ENCODE assay signal across 8 cellular contexts in the genomic region with DNA sequence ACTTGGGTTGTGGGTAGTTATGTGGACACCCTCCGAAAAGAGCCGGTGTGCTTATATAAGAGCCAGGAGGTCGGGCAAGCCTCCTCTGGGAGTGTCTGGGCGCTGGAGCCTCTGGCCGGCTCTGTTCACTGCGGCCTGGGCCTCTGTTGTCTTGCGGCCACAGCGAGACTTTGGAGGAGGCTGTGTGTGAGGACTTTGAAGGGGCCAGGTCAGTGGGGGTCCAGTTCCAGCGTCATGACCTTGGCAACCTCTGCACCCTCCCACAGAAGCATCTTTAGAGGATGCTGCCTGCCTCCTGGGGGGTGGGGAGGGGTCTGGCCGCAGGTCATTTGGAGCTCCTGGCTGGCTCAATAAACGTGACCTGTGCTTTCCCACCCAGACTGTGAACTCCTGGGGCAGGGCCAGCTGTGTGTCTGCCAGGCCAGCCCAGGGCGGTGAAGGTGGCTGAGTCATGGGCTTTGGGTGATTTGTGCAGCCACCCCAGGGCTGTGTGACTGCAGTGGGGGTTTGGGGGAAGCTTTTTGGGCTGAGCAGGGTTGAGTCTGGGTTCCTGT. TPM values are rescaled to one million over a fixed set of nuclear protein-coding genes. Genes with fewer than 3 reads are reported as not detected.
DNase-seq lines count a peak whose midpoint lies in the region; ATAC-seq and TF ChIP-seq lines count a peak whose summit lies in the region.

No MANE protein-coding gene starts in this region.

- ATAC-seq in Panc1 (no peak), esophagus mucosa (peak; percentile 24), psoas muscle (no peak), GM19023 (IDR thresholded peaks at IDR 0.05; ENCODE audit: unreplicated experiment) (no peak)

- intact Hi-C loops in Panc1 (cut with micrococcal nuclease; ENCODE audit: unreplicated experiment) = no loop called here
- intact Hi-C loops in psoas muscle (cut with DNase I) = no loop called here
- intact Hi-C loops in posterior vena cava (cut with DNase I) = no loop called here

- peaks cover 26% of the 10 kb centered on the region for H3K4me1 ChIP-seq in ES-I3 (ENCODE audit: insufficient read depth, low read length)
- H3K4me1 ChIP-seq in Panc1 (ENCODE audit: control insufficient read depth, insufficient read depth, low read length) = peaks cover 30% of the 10 kb centered on the region
- peaks cover 9% of the 10 kb centered on the region for H3K4me1 ChIP-seq in psoas muscle

- no peak for TF ChIP-seq CTCF in Panc1 (IDR thresholded peaks at IDR 0.05)
- no peak for TF ChIP-seq CTCF in psoas muscle (IDR thresholded peaks at IDR 0.05)

- CTCF ChIA-PET in Panc1 (lab: Charles Lee) = no interaction called here

- POLR2A ChIA-PET in Panc1 (lab: Charles Lee) = interaction anchor here (0.6 kb wide), 1 partner anchor 11 kb away, joined by 3 read pairs; no protein-coding TSS in a partner anchor

- WGBS in psoas muscle, 3 donors = 20 to 37% (median 20%) methylated on average over 12 of the region's 12 CpGs

- H3K36me3 ChIP-seq in ES-I3 (ENCODE audit: insufficient read depth, low read length) (no peaks in the 10 kb centered on the region), Panc1 (ENCODE audit: control insufficient read depth, insufficient read depth, low read length) (no peaks in the 10 kb centered on the region), psoas muscle (ENCODE audit: insufficient read depth in 1 of 2, low read depth in 1 of 2) (no peaks in the 10 kb centered on the region)

- DNase-seq in Panc1 (ENCODE audit: low read depth, low spot score) = no peak
- DNase-seq in psoas muscle = no peak
- no peak for DNase-seq in posterior vena cava (ENCODE audit: low spot score)
- DNase-seq in hippocampal formation (lab: John Stamatoyannopoulos, UW) = no peak
- no peak for DNase-seq in NCI-H82 (lab: John Stamatoyannopoulos, UW)

- in situ Hi-C loops in Panc1 (cut with HindIII; ENCODE audit: low pct_unique_long_range_greater_than_20kb, low sequenced_read_pairs) = no loop called here

- H3K9me3 ChIP-seq in ES-I3 (ENCODE audit: control insufficient read depth, insufficient read depth, low read length) = no peaks in the 10 kb centered on the region
- no peaks in the 10 kb centered on the region for H3K9me3 ChIP-seq in Panc1 (ENCODE audit: control insufficient read depth, insufficient read depth, low read depth, low read length)
- H3K9me3 ChIP-seq in psoas muscle = no peaks in the 10 kb centered on the region

- no TSS peak for BruUV-seq in Panc1 (replicated peaks; lab: Mats Ljungman, UMichigan)

- peak overlapping the region; percentile 67 to 72 for H3K4me3 ChIP-seq in Panc1 (ENCODE audit: low read depth in 2 of 2, low read length in 2 of 2)
- H3K4me3 ChIP-seq in psoas muscle = peak overlapping the region; percentile 97

- no peaks in the 10 kb centered on the region for H3K27me3 ChIP-seq in Panc1 (ENCODE audit: control insufficient read depth, insufficient read depth, low read length)
- H3K27me3 ChIP-seq in psoas muscle (ENCODE audit: insufficient read depth in 3 of 3, low read length in 2 of 3) = no peaks in the 10 kb centered on the region

- H3K27ac ChIP-seq in Panc1 (ENCODE audit: low read length) (peak overlapping the region; percentile 74), psoas muscle (no peak overlapping the region)

- peak overlapping the region; percentile 80; the same call in 1 of the 2 replicates for H3K9ac ChIP-seq in ES-I3 (ENCODE audit: low read depth, low read length)

RNA-seq across cellular contexts. Expression of a gene that starts 1.2 kb away (rescaled TPM):
- total RNA-seq in Panc1 (2021; ENCODE audit: unreplicated experiment) (38.5 TPM), esophagus mucosa (6.8 TPM), psoas muscle (10 to 100 TPM; 30.2 to 43.4 (median 37.6) TPM), posterior vena cava (10 to 100 TPM; 39.5 to 41.3 TPM)
- polyA plus RNA-seq in Panc1 (2012; ENCODE audit: insufficient read length) = 79.2 TPM
- 10 to 100 TPM; 15.1 to 24.9 (median 15.6) TPM for polyA plus RNA-seq in psoas muscle

RNA-seq across cellular contexts. Expression of a gene that starts 14.8 kb away (rescaled TPM):
- total RNA-seq in Panc1 (2021; ENCODE audit: unreplicated experiment) (18.7 TPM), esophagus mucosa (5.4 TPM), psoas muscle (10 to 100 TPM; 11.7 to 50.8 (median 30.5) TPM), posterior vena cava (10 to 100 TPM; 40.8 to 47.6 TPM)
- 25.7 TPM for polyA plus RNA-seq in Panc1 (2012; ENCODE audit: insufficient read length)
- 10 to 100 TPM in 1 of 3 donors, 1 to 10 TPM in 2; 4.2 to 15.4 (median 6.5) TPM for polyA plus RNA-seq in psoas muscle

RNA-seq across cellular contexts. Expression of a gene that starts 15.1 kb away (rescaled TPM):
- total RNA-seq in Panc1 (2021; ENCODE audit: unreplicated experiment) = 32.0 TPM
- 41.4 TPM for polyA plus RNA-seq in Panc1 (2012; ENCODE audit: insufficient read length)
- 6.1 TPM for total RNA-seq in esophagus mucosa
- 1 to 10 TPM; 2.0 to 3.5 (median 2.4) TPM for total RNA-seq in psoas muscle
- polyA plus RNA-seq in psoas muscle = 1 to 10 TPM; 3.7 to 5.7 (median 3.8) TPM
- total RNA-seq in posterior vena cava = 10 to 100 TPM; 18.0 to 19.1 TPM

RNA-seq across cellular contexts. Expression of a gene that starts 15.7 kb away (rescaled TPM):
- total RNA-seq in Panc1 (2021; ENCODE audit: unreplicated experiment) (3.9 TPM), esophagus mucosa (0.12 TPM), psoas muscle (under 1 TPM; 0.17 to 0.94 (median 0.21) TPM), posterior vena cava (1 to 10 TPM in 1 of 2 donors, under 1 TPM in 1; 0.76 to 1.4 TPM)
- polyA plus RNA-seq in Panc1 (2012; ENCODE audit: insufficient read length) = 9.5 TPM
- under 1 TPM; 0.03 to 0.08 (median 0.08) TPM for polyA plus RNA-seq in psoas muscle

RNA-seq across cellular contexts. Expression of a gene that starts 20.0 kb away (rescaled TPM):
- total RNA-seq in Panc1 (2021; ENCODE audit: unreplicated experiment) (0.67 TPM), esophagus mucosa (0.36 TPM), psoas muscle (not detected), posterior vena cava (not detected)
- polyA plus RNA-seq in Panc1 (2012; ENCODE audit: insufficient read length) = 0.94 TPM
- polyA plus RNA-seq in psoas muscle = not detected
